In the genomic region with DNA sequence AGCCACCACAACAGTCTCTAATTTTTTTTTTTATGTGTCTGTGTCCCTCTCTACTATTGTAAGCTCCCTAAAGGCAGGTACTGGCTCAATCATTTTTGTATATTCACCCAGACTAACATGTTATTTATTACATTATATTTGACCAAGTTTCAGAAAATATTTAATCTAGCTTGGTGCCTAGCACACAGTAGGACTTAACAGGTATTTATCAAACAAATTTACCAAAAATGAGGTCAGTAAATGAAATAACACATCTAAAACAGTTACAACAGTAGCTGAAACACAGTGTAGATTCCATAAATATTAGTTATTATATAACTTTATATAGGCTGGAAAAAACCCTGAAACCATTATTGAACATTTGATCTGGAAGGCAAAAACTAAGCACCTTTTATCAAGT, we compare ENCODE assay signal across 14 cellular contexts. TPM values are rescaled to one million over a fixed set of nuclear protein-coding genes. Genes with fewer than 3 reads are reported as not detected.
DNase-seq lines count a peak whose midpoint lies in the region; ATAC-seq and TF ChIP-seq lines count a peak whose summit lies in the region.
"Had no signal": no experiment of that assay in that cellular context is flagged by ENCODE, and none has a peak within 500 bp of the region (broad histone marks: within the 10 kb centered on the region; RNA-seq: fewer than 3 reads in every experiment).

No MANE protein-coding gene starts in this region.

- H3K4me1 ChIP-seq in OCI-LY1 (ENCODE audit: insufficient read depth, low read length, severe bottlenecking) (peaks cover 47% of the 10 kb centered on the region), skeletal muscle satellite cell (ENCODE audit: control insufficient read depth, insufficient read depth, low read length) (peaks cover 12% of the 10 kb centered on the region), upper lobe of left lung (peaks cover 35 to 59% (median 45%) of the 10 kb centered on the region in 4 donors)

- no peak overlapping the region for H2AFZ ChIP-seq in OCI-LY1 (ENCODE audit: low read length)
- H2AFZ ChIP-seq: parathyroid adenoma had no signal

- H3K36me3 ChIP-seq in OCI-LY1 (ENCODE audit: insufficient read depth, low read length) (peaks cover 27% of the 10 kb centered on the region), skeletal muscle satellite cell (ENCODE audit: insufficient read depth, low read length) (peaks cover 4% of the 10 kb centered on the region), upper lobe of left lung (peaks cover 0 to 7% (median 0%) of the 10 kb centered on the region in 4 donors)

- H3K9me2 ChIP-seq in OCI-LY1 (ENCODE audit: low read depth, low read length) = no peaks in the 10 kb centered on the region

- no peak for DNase-seq in activated T-cell treated with anti-CD3 and anti-CD28 coated beads, Interleukin-2, amount 50 U/mL, for 72 hours
- no peak for DNase-seq in activated T-cell treated with anti-CD3 and anti-CD28 coated beads, Interleukin-2, amount 50 U/mL, for 48 hours
- DNase-seq in endothelial cell (ENCODE audit: low spot score) = no peak
- no peak for DNase-seq in Kasumi-1 (lab: John Stamatoyannopoulos, UW)
- no peak for DNase-seq in upper lobe of left lung
- DNase-seq in OCI-M2 (lab: John Stamatoyannopoulos, UW; ENCODE audit: unreplicated experiment) = no peak
- DNase-seq: foreskin melanocyte, left cardiac atrium, NCI-H1694, substantia nigra, T1000 had no signal

- no peaks in the 10 kb centered on the region for H3F3A ChIP-seq in OCI-LY1 (ENCODE audit: insufficient read depth, low read length)

- no peaks in the 10 kb centered on the region; the same call in 1 of the 2 replicates for H4K20me1 ChIP-seq in OCI-LY1 (ENCODE audit: insufficient read depth, low read length)

- H3K36me3 Mint-ChIP-seq in activated T-cell treated with anti-CD3 and anti-CD28 coated beads, Interleukin-2, amount 50 U/mL, for 72 hours (ENCODE audit: insufficient read depth in 2 of 2) = peaks cover 1 to 2% of the 10 kb centered on the region in 2 donors
- H3K36me3 Mint-ChIP-seq in endothelial cell (ENCODE audit: low read depth, unreplicated experiment) = no peaks in the 10 kb centered on the region

- TF ChIP-seq CTCF in OCI-LY1 (IDR thresholded peaks at IDR 0.05; ENCODE audit: low read length) (no peak), endothelial cell (IDR thresholded peaks at IDR 0.05; ENCODE audit: unreplicated experiment) (no peak), upper lobe of left lung (IDR thresholded peaks at IDR 0.05) (no peak)

- no peaks in the 10 kb centered on the region for H3K9me3 Mint-ChIP-seq in activated T-cell treated with anti-CD3 and anti-CD28 coated beads, Interleukin-2, amount 50 U/mL, for 72 hours
- no peaks in the 10 kb centered on the region for H3K9me3 Mint-ChIP-seq in endothelial cell (ENCODE audit: unreplicated experiment)

- peak overlapping the region; percentile 50 for H3K27ac Mint-ChIP-seq in activated T-cell treated with anti-CD3 and anti-CD28 coated beads, Interleukin-2, amount 50 U/mL, for 72 hours
- peak overlapping the region; percentile 48 for H3K27ac Mint-ChIP-seq in endothelial cell (ENCODE audit: unreplicated experiment)

- peaks cover 66% of the 10 kb centered on the region for H3K79me2 ChIP-seq in OCI-LY1 (ENCODE audit: insufficient read depth, low read length)

- H3K9me3 ChIP-seq in OCI-LY1 (ENCODE audit: low read length) = no peaks in the 10 kb centered on the region
- H3K9me3 ChIP-seq in skeletal muscle satellite cell (replicated peaks; ENCODE audit: low read length) = no peaks in the 10 kb centered on the region
- H3K9me3 ChIP-seq in upper lobe of left lung = no peaks in the 10 kb centered on the region

- no peak for TF ChIP-seq EP300 in upper lobe of left lung (IDR thresholded peaks at IDR 0.05)

- H3K4me2 ChIP-seq in OCI-LY1 (ENCODE audit: low read length) (peak overlapping the region; percentile 84), skeletal muscle satellite cell (ENCODE audit: low read length) (peak overlapping the region; percentile 76)

- peaks cover 4% of the 10 kb centered on the region for H3K27me3 Mint-ChIP-seq in activated T-cell treated with anti-CD3 and anti-CD28 coated beads, Interleukin-2, amount 50 U/mL, for 72 hours (ENCODE audit: low read depth)
- H3K27me3 Mint-ChIP-seq in endothelial cell (ENCODE audit: unreplicated experiment) = peaks cover 4% of the 10 kb centered on the region

- peaks cover 63% of the 10 kb centered on the region for H3K4me1 Mint-ChIP-seq in activated T-cell treated with anti-CD3 and anti-CD28 coated beads, Interleukin-2, amount 50 U/mL, for 72 hours (ENCODE audit: low read depth)
- H3K4me1 Mint-ChIP-seq in endothelial cell (ENCODE audit: unreplicated experiment) = peaks cover 12% of the 10 kb centered on the region

- TF ChIP-seq POLR2A in upper lobe of left lung (IDR thresholded peaks at IDR 0.05) = no peak

- ATAC-seq in activated T-cell treated with anti-CD3 and anti-CD28 coated beads, Interleukin-2, amount 50 U/mL, for 72 hours (replicated peaks in 1 of 2) = no peak
- ATAC-seq in upper lobe of left lung (ENCODE audit: low FRiP score in 2 of 2) = no peak
- ATAC-seq: left cardiac atrium had no signal

- H3K4me3 Mint-ChIP-seq in activated T-cell treated with anti-CD3 and anti-CD28 coated beads, Interleukin-2, amount 50 U/mL, for 72 hours = peak overlapping the region; percentile 67 to 72
- H3K4me3 Mint-ChIP-seq in endothelial cell (ENCODE audit: unreplicated experiment) = no peak overlapping the region

- no peak overlapping the region for H3K9ac ChIP-seq in OCI-LY1 (ENCODE audit: low read length)
- H3K9ac ChIP-seq in skeletal muscle satellite cell (ENCODE audit: low read depth, low read length) = no peak overlapping the region
- H3K9ac ChIP-seq: parathyroid adenoma had no signal

- H3K27ac ChIP-seq in OCI-LY1 (ENCODE audit: low read depth, low read length, poor library complexity, severe bottlenecking) (no peak overlapping the region), upper lobe of left lung (no peak overlapping the region)
- H3K27ac ChIP-seq: parathyroid adenoma had no signal

- H3K27me3 ChIP-seq in OCI-LY1 (ENCODE audit: insufficient read depth, low read length) (no peaks in the 10 kb centered on the region), skeletal muscle satellite cell (ENCODE audit: control insufficient read depth, insufficient read depth, low read length) (no peaks in the 10 kb centered on the region), upper lobe of left lung (no peaks in the 10 kb centered on the region)

- H3K4me3 ChIP-seq in OCI-LY1 (ENCODE audit: low read depth, low read length, poor library complexity, severe bottlenecking) (peak overlapping the region; percentile 35), skeletal muscle satellite cell (ENCODE audit: low read length) (no peak overlapping the region), upper lobe of left lung (no peak overlapping the region)

RNA-seq across cellular contexts. Expression of gene NRDC, which starts 2.7 kb away (rescaled TPM):
- total RNA-seq in activated T-cell treated with anti-CD3 and anti-CD28 coated beads, Interleukin-2, amount 50 U/mL, for 72 hours = 100 to 1,000 TPM; 209 to 226 TPM
- 135 TPM for total RNA-seq in endothelial cell (ENCODE audit: unreplicated experiment)
- total RNA-seq in skeletal muscle satellite cell (2012; rRNA removed) = 60.5 and 61.1 TPM in 2 replicates
- total RNA-seq in upper lobe of left lung = 100 to 1,000 TPM in 4 of 6 donors, 10 to 100 TPM in 2; 52.5 to 149 (median 106) TPM
